10 cellular contexts compared by ENCODE assay signal in genomic region chr10:22620929-22621328, GRCh38.
DNase-seq lines count a peak whose midpoint lies in the region; ATAC-seq lines count a peak whose summit lies in the region.
"Had no signal": no experiment of that assay in that cellular context is flagged by ENCODE, and none has a peak within 500 bp of the region (broad histone marks: within the 10 kb centered on the region; RNA-seq: fewer than 3 reads in every experiment).

No MANE protein-coding gene starts in this region.

- no peaks in the 10 kb centered on the region for H3K9me3 ChIP-seq in adipocyte (ENCODE audit: control insufficient read depth, low read length)

- peak overlapping the region in 1 of 2 donors; percentile 87 for H3K4me3 Mint-ChIP-seq in activated T-cell treated with anti-CD3 and anti-CD28 coated beads, Interleukin-2, amount 50 U/mL, for 72 hours
- H3K4me3 Mint-ChIP-seq in immature natural killer cell: peak overlapping the region; percentile 6 to 79 (median 31)
- H3K4me3 Mint-ChIP-seq in activated T-helper 1 cell treated with anti-CD3 and anti-CD28 coated beads, Interleukin-12 subunit alpha, Interleukin-12 subunit beta, Interleukin-2, Interleukin-4 antibody, amounts not matched to agents 30 ng/mL and 10 ng/mL and 1 ng/mL, durations not matched to agents 14 hours and 24 hours and 36 hours: no peak overlapping the region

- H3K4me1 ChIP-seq in adipocyte (ENCODE audit: control insufficient read depth, insufficient read depth, low read length): peaks cover 66% of the 10 kb centered on the region

- H3K27me3 ChIP-seq in adipocyte (replicated peaks; ENCODE audit: control insufficient read depth, insufficient read depth, low read length): no peaks in the 10 kb centered on the region

- no peaks in the 10 kb centered on the region for H3K36me3 Mint-ChIP-seq in activated T-cell treated with anti-CD3 and anti-CD28 coated beads, Interleukin-2, amount 50 U/mL, for 72 hours (ENCODE audit: insufficient read depth in 2 of 2)
- peaks cover 0 to 11% (median 4%) of the 10 kb centered on the region in 3 donors for H3K36me3 Mint-ChIP-seq in immature natural killer cell
- H3K36me3 Mint-ChIP-seq in activated T-helper 1 cell treated with anti-CD3 and anti-CD28 coated beads, Interleukin-12 subunit alpha, Interleukin-12 subunit beta, Interleukin-2, Interleukin-4 antibody, amounts not matched to agents 30 ng/mL and 10 ng/mL and 1 ng/mL, durations not matched to agents 14 hours and 24 hours and 36 hours (ENCODE audit: low read depth): peaks cover 10% of the 10 kb centered on the region

- peaks cover 95% of the 10 kb centered on the region for H3K4me1 Mint-ChIP-seq in activated T-cell treated with anti-CD3 and anti-CD28 coated beads, Interleukin-2, amount 50 U/mL, for 72 hours (ENCODE audit: low read depth)
- H3K4me1 Mint-ChIP-seq in immature natural killer cell: peaks cover 99 to 100% of the 10 kb centered on the region in 2 donors
- peaks cover 81% of the 10 kb centered on the region for H3K4me1 Mint-ChIP-seq in activated T-helper 1 cell treated with anti-CD3 and anti-CD28 coated beads, Interleukin-12 subunit alpha, Interleukin-12 subunit beta, Interleukin-2, Interleukin-4 antibody, amounts not matched to agents 30 ng/mL and 10 ng/mL and 1 ng/mL, durations not matched to agents 14 hours and 24 hours and 36 hours (ENCODE audit: low read depth)

- H3K27ac Mint-ChIP-seq in activated T-cell treated with anti-CD3 and anti-CD28 coated beads, Interleukin-2, amount 50 U/mL, for 72 hours: peak overlapping the region; percentile 50
- peak overlapping the region; percentile 90 to 100 (median 96) for H3K27ac Mint-ChIP-seq in immature natural killer cell
- H3K27ac Mint-ChIP-seq in activated T-helper 1 cell treated with anti-CD3 and anti-CD28 coated beads, Interleukin-12 subunit alpha, Interleukin-12 subunit beta, Interleukin-2, Interleukin-4 antibody, amounts not matched to agents 30 ng/mL and 10 ng/mL and 1 ng/mL, durations not matched to agents 14 hours and 24 hours and 36 hours: no peak overlapping the region

- ATAC-seq in activated T-cell treated with anti-CD3 and anti-CD28 coated beads, Interleukin-2, amount 50 U/mL, for 72 hours (replicated peaks in 1 of 2): no peak

- H3K9me3 Mint-ChIP-seq in activated T-cell treated with anti-CD3 and anti-CD28 coated beads, Interleukin-2, amount 50 U/mL, for 72 hours: no peaks in the 10 kb centered on the region
- no peaks in the 10 kb centered on the region for H3K9me3 Mint-ChIP-seq in immature natural killer cell
- H3K9me3 Mint-ChIP-seq in activated T-helper 1 cell treated with anti-CD3 and anti-CD28 coated beads, Interleukin-12 subunit alpha, Interleukin-12 subunit beta, Interleukin-2, Interleukin-4 antibody, amounts not matched to agents 30 ng/mL and 10 ng/mL and 1 ng/mL, durations not matched to agents 14 hours and 24 hours and 36 hours: no peaks in the 10 kb centered on the region

- no peaks in the 10 kb centered on the region for H3K27me3 Mint-ChIP-seq in activated T-cell treated with anti-CD3 and anti-CD28 coated beads, Interleukin-2, amount 50 U/mL, for 72 hours (ENCODE audit: low read depth)
- H3K27me3 Mint-ChIP-seq in immature natural killer cell (ENCODE audit: low read depth in 3 of 3): peaks cover 0 to 8% (median 5%) of the 10 kb centered on the region in 3 donors
- H3K27me3 Mint-ChIP-seq in activated T-helper 1 cell treated with anti-CD3 and anti-CD28 coated beads, Interleukin-12 subunit alpha, Interleukin-12 subunit beta, Interleukin-2, Interleukin-4 antibody, amounts not matched to agents 30 ng/mL and 10 ng/mL and 1 ng/mL, durations not matched to agents 14 hours and 24 hours and 36 hours (ENCODE audit: insufficient read depth): no peaks in the 10 kb centered on the region

- no peaks in the 10 kb centered on the region for H3K36me3 ChIP-seq in adipocyte (ENCODE audit: control insufficient read depth, insufficient read depth, low read length, severe bottlenecking)

- DNase-seq in activated T-cell treated with anti-CD3 and anti-CD28 coated beads, Interleukin-2, amount 50 U/mL, for 72 hours: no peak
- DNase-seq in activated T-cell treated with anti-CD3 and anti-CD28 coated beads, Interleukin-2, amount 50 U/mL, for 1 hour: no peak
- DNase-seq in adipocyte (ENCODE audit: low read depth): no peak
- no peak for DNase-seq in immature natural killer cell
- no peak for DNase-seq in activated T-helper 1 cell treated with anti-CD3 and anti-CD28 coated beads, Interleukin-12 subunit alpha, Interleukin-12 subunit beta, Interleukin-2, Interleukin-4 antibody, amounts not matched to agents 30 ng/mL and 10 ng/mL and 1 ng/mL, durations not matched to agents 14 hours and 24 hours and 36 hours (ENCODE audit: low spot score)
- DNase-seq in AG08396 (ENCODE audit: low spot score): no peak
- DNase-seq in amniotic stem cell (lab: John Stamatoyannopoulos, UW): no peak
- DNase-seq: NCI-H1417 treated with DMSO at 0.1 percent for 48 hours, small intestine had no signal

- peak overlapping the region; percentile 92 for H3K27ac ChIP-seq in temporal lobe (ENCODE audit: low read depth, low read length)

- H3K9ac ChIP-seq in adipocyte (ENCODE audit: low read length): peak overlapping the region; percentile 4

- intact Hi-C loops in activated T-helper 1 cell treated with anti-CD3 and anti-CD28 coated beads, Interleukin-12 subunit alpha, Interleukin-12 subunit beta, Interleukin-2, Interleukin-4 antibody, amounts not matched to agents 30 ng/mL and 10 ng/mL and 1 ng/mL, durations not matched to agents 14 hours and 24 hours and 36 hours (cut with micrococcal nuclease): no loop called here

- no peak overlapping the region for H3K4me3 ChIP-seq in adipocyte (ENCODE audit: low read length)
